In genomic region chr11:35011389-35011788, GRCh38 we compare ENCODE assay signal across 18 cellular contexts.
DNase-seq lines count a peak whose midpoint lies in the region; ATAC-seq, FAIRE-seq and TF ChIP-seq lines count a peak whose summit lies in the region.
"Had no signal": no experiment of that assay in that cellular context is flagged by ENCODE, and none has a peak within 500 bp of the region (broad histone marks: within the 10 kb centered on the region; RNA-seq: fewer than 3 reads in every experiment).

No MANE protein-coding gene starts in this region.

- H3K4me1 ChIP-seq in adipocyte (ENCODE audit: control insufficient read depth, insufficient read depth, low read length) (peaks cover 40% of the 10 kb centered on the region), HepG2 (ENCODE audit: insufficient read depth, low read length) (peaks cover 18% of the 10 kb centered on the region)

- no peaks in the 10 kb centered on the region for H3K9me3 ChIP-seq in adipocyte (ENCODE audit: control insufficient read depth, low read length)
- no peaks in the 10 kb centered on the region for H3K9me3 ChIP-seq in HepG2 (ENCODE audit: low read length)
- H3K9me3 ChIP-seq: left lung, sigmoid colon had no signal

- H3K4me2 ChIP-seq in HepG2 (ENCODE audit: low read depth, low read length) = no peak overlapping the region

- H3K27ac ChIP-seq in HepG2 (ENCODE audit: extremely low read length, insufficient read depth, low read length) = no peak overlapping the region
- H3K27ac ChIP-seq: left lung, sigmoid colon had no signal

- in situ Hi-C loops in HepG2 (cut with HindIII; ENCODE audit: extremely low pct_ligation_motif_present, low pct_unique_long_range_greater_than_20kb) = no loop called here

- H3K9ac ChIP-seq in adipocyte (ENCODE audit: low read length) = no peak overlapping the region
- H3K9ac ChIP-seq in HepG2 (ENCODE audit: insufficient read depth, low read depth, low read length) = no peak overlapping the region

- no peak for TF ChIP-seq CTCF in HepG2 (CRISPR knock-in tag; IDR thresholded peaks at IDR 0.05)

- TF ChIP-seq EP300 in HepG2 (IDR thresholded peaks at IDR 0.05; ENCODE audit: low read depth in 2 of 2, low read length in 2 of 2) = no peak
- no peak for TF ChIP-seq EP300 in HepG2 (CRISPR knock-in tag; IDR thresholded peaks at IDR 0.05; ENCODE audit: borderline replicate concordance)

- H3K79me2 ChIP-seq in HepG2 (ENCODE audit: insufficient read depth, low read length) = no peaks in the 10 kb centered on the region

- no peak for FAIRE-seq in HepG2 (lab: Jason Lieb, UNC)
- FAIRE-seq: D721Med, endothelial cell of umbilical vein had no signal

- POLR2A ChIA-PET in HepG2 (lab: Yijun Ruan, JAX) = no interaction called here

- no peak overlapping the region for H3K4me3 ChIP-seq in adipocyte (ENCODE audit: low read length)
- H3K4me3 ChIP-seq in HepG2 (replicated peaks in 1 of 3; ENCODE audit: insufficient read depth in 1 of 3, low read depth in 2 of 3, low read length in 3 of 3) = no peak overlapping the region
- H3K4me3 ChIP-seq: left lung, sigmoid colon had no signal

- 52% methylated on average over 4 of the region's 4 CpGs for WGBS in HepG2 (ENCODE audit: low lambda C conversion rate)

- no peak overlapping the region for H2AFZ ChIP-seq in HepG2 (ENCODE audit: low read length)

- intact Hi-C loops in HepG2 (cut with micrococcal nuclease; ENCODE audit: unreplicated experiment) = no loop called here

- DNase-seq in AG20443 (ENCODE audit: low spot score) = peak; percentile 47
- DNase-seq in HCEC 1CT = peak; percentile 71
- DNase-seq in adipocyte (ENCODE audit: low read depth) = peak; percentile 70
- DNase-seq in HepG2 (ENCODE audit: low spot score) = no peak
- DNase-seq in MV-4-11 (lab: John Stamatoyannopoulos, UW) = no peak
- DNase-seq: activated CD4-positive, alpha-beta T cell treated with anti-CD3 and anti-CD28 coated beads, Interleukin-2, amount 50 U/mL, for 1 hour; activated naive CD4-positive, alpha-beta T cell treated with anti-CD3 and anti-CD28 coated beads for 36 hours; glutamatergic neuron; Kasumi-1; left lung; NCI-H146; NCI-H226; sigmoid colon had no signal

- no peaks in the 10 kb centered on the region for H4K20me1 ChIP-seq in HepG2 (ENCODE audit: insufficient read depth, low read length)

- TF ChIP-seq RAD21 in HepG2 (CRISPR knock-in tag; IDR thresholded peaks at IDR 0.05) = no peak

- BruUV-seq in HepG2 (replicated peaks; lab: Mats Ljungman, UMichigan) = no TSS peak

- no peaks in the 10 kb centered on the region for H3K27me3 ChIP-seq in adipocyte (replicated peaks; ENCODE audit: control insufficient read depth, insufficient read depth, low read length)
- H3K27me3 ChIP-seq in HepG2 (ENCODE audit: control insufficient read depth in 1 of 2, insufficient read depth in 2 of 2, low read length in 2 of 2) = no peaks in the 10 kb centered on the region
- H3K27me3 ChIP-seq: left lung, sigmoid colon had no signal

- no peak for TF ChIP-seq POLR2A in HepG2 (IDR thresholded peaks at IDR 0.05; ENCODE audit: insufficient read depth in 1 of 2, low read depth in 2 of 2, low read length in 2 of 2)

- ATAC-seq in HepG2 (no peak), GM21576 (IDR thresholded peaks at IDR 0.05; ENCODE audit: unreplicated experiment) (no peak), HG03469 (IDR thresholded peaks at IDR 0.05; ENCODE audit: unreplicated experiment) (no peak)
- ATAC-seq: left lung, Right ventricle myocardium inferior had no signal

- CTCF ChIA-PET in HepG2 (lab: Yijun Ruan, JAX; ENCODE audit: low intra/inter-chr PET ratio, low total read pairs) = no interaction called here

- H3K36me3 ChIP-seq in adipocyte (ENCODE audit: control insufficient read depth, insufficient read depth, low read length, severe bottlenecking) = no peaks in the 10 kb centered on the region
- H3K36me3 ChIP-seq in HepG2 (replicated peaks in 1 of 2; ENCODE audit: control insufficient read depth in 1 of 2, insufficient read depth in 2 of 2, low read length in 2 of 2) = no peaks in the 10 kb centered on the region
- H3K36me3 ChIP-seq: left lung, sigmoid colon had no signal

TF ChIP-seq in HepG2, 621 proteins besides CTCF, POLR2A, EP300 and RAD21:
- TF ChIP-seq TMF1 (CRISPR knock-in tag; IDR thresholded peaks at IDR 0.05; ENCODE audit: low read depth) (no peak), ZNF207 (IDR thresholded peaks at IDR 0.05; ENCODE audit: borderline replicate concordance) (no peak), CEBPB (IDR thresholded peaks at IDR 0.05; ENCODE audit: borderline replicate concordance, low read depth, low read length) (peak; percentile 49; the same call in 1 of the 2 replicates), CBX2 (IDR thresholded peaks at IDR 0.05; ENCODE audit: low read depth, low read length) (no peak), CBX2 (CRISPR knock-in tag; IDR thresholded peaks at IDR 0.05; ENCODE audit: low read depth) (no peak)

Comparison
In these comparisons a context has a peak if more than half of its experiments do, and no peak if none do; other contexts are left out.
1. DNase-seq: peak in AG20443 (single experiment), HCEC 1CT (single experiment) and adipocyte (single experiment); none in HepG2 (single experiment) and MV-4-11 (single experiment).